In the genomic region with DNA sequence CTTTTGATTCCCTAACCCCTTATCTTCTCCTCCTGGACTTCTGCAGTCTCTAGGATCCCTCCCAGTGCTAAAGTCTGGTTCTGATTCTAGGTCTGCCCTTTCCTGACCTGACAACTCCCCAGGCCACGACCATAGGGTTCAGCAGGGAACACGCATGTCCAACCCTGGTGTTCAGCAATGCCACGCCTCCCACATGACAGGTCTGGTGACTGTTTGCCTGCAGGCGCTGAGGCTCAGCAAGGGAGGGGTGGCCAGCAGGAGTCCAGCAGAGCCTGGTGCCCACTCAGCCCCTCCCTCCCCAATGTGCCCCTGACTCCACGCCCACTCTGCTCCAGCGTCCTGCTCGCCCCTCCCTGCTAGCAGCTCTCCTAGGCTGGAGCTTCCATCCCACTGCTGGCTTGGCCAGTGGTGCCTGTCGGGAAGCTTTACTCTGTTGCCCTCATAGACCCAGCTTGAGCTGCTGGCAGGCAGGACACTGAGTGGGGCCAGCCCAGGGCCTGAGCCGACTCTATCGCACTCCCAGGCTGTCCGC, we compare ENCODE assay signal across 9 cellular contexts. TPM values are rescaled to one million over a fixed set of nuclear protein-coding genes. Genes with fewer than 3 reads are reported as not detected.
A peak's percentile ranks its signal among the peaks of the same experiment; 100 is the strongest.
DNase-seq lines count a peak whose midpoint lies in the region; ATAC-seq and TF ChIP-seq lines count a peak whose summit lies in the region.
"Had no signal": no experiment of that assay in that cellular context is flagged by ENCODE, and none has a peak within 500 bp of the region (broad histone marks: within the 10 kb centered on the region; RNA-seq: fewer than 3 reads in every experiment).

No MANE protein-coding gene starts in this region.

- no peak for DNase-seq in HFFc6
- DNase-seq in activated CD8-positive, alpha-beta T cell treated with anti-CD3 and anti-CD28 coated beads for 36 hours = no peak
- peak; percentile 64 for DNase-seq in left ventricle myocardium superior
- no peak for DNase-seq in NCI-H524 treated with DMSO at 0.1 percent for 48 hours (lab: John Stamatoyannopoulos, UW)
- DNase-seq in DMS53 treated with DMSO at 0.1 percent for 48 hours (lab: John Stamatoyannopoulos, UW; ENCODE audit: unreplicated experiment) = no peak
- DNase-seq in coronary artery (ENCODE audit: low spot score) = no peak
- DNase-seq in NOMO-1 (lab: John Stamatoyannopoulos, UW; ENCODE audit: unreplicated experiment in 2 of 2) = no peak
- DNase-seq: brain microvascular endothelial cell had no signal

- intact Hi-C loops in activated CD8-positive, alpha-beta T cell treated with anti-CD3 and anti-CD28 coated beads for 36 hours (cut with micrococcal nuclease) = no loop called here
- intact Hi-C loops in left ventricle myocardium superior (cut with micrococcal nuclease) = no loop called here

- no peak overlapping the region for H3K4me3 ChIP-seq in skin epidermis
- H3K4me3 ChIP-seq in coronary artery = no peak overlapping the region

- peak overlapping the region; percentile 10 to 97 (median 82) for H3K27ac ChIP-seq in skin epidermis
- H3K27ac ChIP-seq in coronary artery = peak overlapping the region in 1 of 2 donors; percentile 21
- H3K27ac ChIP-seq: brain microvascular endothelial cell had no signal

- POLR2A ChIA-PET in activated CD8-positive, alpha-beta T cell treated with anti-CD3 and anti-CD28 coated beads for 36 hours (lab: Charles Lee) = interaction anchor here (0.9 to 14.2 kb wide), 3 partner anchors 14 to 25 kb away, joined by 3 to 172 read pairs (median 17); partner anchors contain the start of gene SLC9A1

- CTCF ChIA-PET in activated CD8-positive, alpha-beta T cell treated with anti-CD3 and anti-CD28 coated beads for 36 hours (lab: Charles Lee) = interaction anchor here (0.6 to 9.6 kb wide), 8 partner anchors 15 to 157 kb away, joined by 3 to 85 read pairs (median 5); partner anchors contain the start of gene SLC9A1

- TF ChIP-seq CTCF in HFFc6 (IDR thresholded peaks at IDR 0.05) (no peak), coronary artery (IDR thresholded peaks at IDR 0.05) (no peak)
- no peak for TF ChIP-seq CTCF in activated CD8-positive, alpha-beta T cell treated with anti-CD3 and anti-CD28 coated beads for 36 hours (IDR thresholded peaks at IDR 0.05)

- H3K36me3 Mint-ChIP-seq in HFFc6 (ENCODE audit: low read depth) = no peaks in the 10 kb centered on the region
- peaks cover 11% of the 10 kb centered on the region for H3K36me3 Mint-ChIP-seq in activated CD8-positive, alpha-beta T cell treated with anti-CD3 and anti-CD28 coated beads for 36 hours (ENCODE audit: low read depth)

- peaks cover 59% of the 10 kb centered on the region for H3K4me1 Mint-ChIP-seq in HFFc6 (ENCODE audit: low read depth)
- H3K4me1 Mint-ChIP-seq in activated CD8-positive, alpha-beta T cell treated with anti-CD3 and anti-CD28 coated beads for 36 hours (ENCODE audit: low read depth) = peaks cover 59% of the 10 kb centered on the region

- no peaks in the 10 kb centered on the region for H3K9me3 Mint-ChIP-seq in HFFc6
- H3K9me3 Mint-ChIP-seq in activated CD8-positive, alpha-beta T cell treated with anti-CD3 and anti-CD28 coated beads for 36 hours = no peaks in the 10 kb centered on the region

- peak overlapping the region; percentile 75; the same call in 1 of the 2 replicates for H3K27ac Mint-ChIP-seq in HFFc6
- peak overlapping the region; percentile 97 for H3K27ac Mint-ChIP-seq in activated CD8-positive, alpha-beta T cell treated with anti-CD3 and anti-CD28 coated beads for 36 hours

- H3K4me3 Mint-ChIP-seq in HFFc6 = no peak overlapping the region
- H3K4me3 Mint-ChIP-seq in activated CD8-positive, alpha-beta T cell treated with anti-CD3 and anti-CD28 coated beads for 36 hours = peak overlapping the region; percentile 22

- peak; percentile 37 for ATAC-seq in activated CD8-positive, alpha-beta T cell treated with anti-CD3 and anti-CD28 coated beads for 36 hours
- peak; percentile 54 for ATAC-seq in left ventricle myocardium superior

- peaks cover 1% of the 10 kb centered on the region for H3K27me3 Mint-ChIP-seq in HFFc6 (ENCODE audit: insufficient read depth)
- H3K27me3 Mint-ChIP-seq in activated CD8-positive, alpha-beta T cell treated with anti-CD3 and anti-CD28 coated beads for 36 hours = no peaks in the 10 kb centered on the region

RNA-seq across cellular contexts. Expression of gene SLC9A1, which starts 17.3 kb away (rescaled TPM):
- total RNA-seq in HFFc6 (2021; fragmentation: NEBNext Ultra II Directional; extraction: Animal tissue kit (Norgen Biotek cat#: 25700)) = 10 to 100 TPM; 37.1 to 51.0 (median 44.7) TPM
- total RNA-seq in activated CD8-positive, alpha-beta T cell treated with anti-CD3 and anti-CD28 coated beads for 36 hours = 10 to 100 TPM; 14.8 to 15.3 TPM
- 23.1 TPM for total RNA-seq in left ventricle myocardium superior
